Comparison of ENCODE assay signal across 20 cellular contexts in genomic region chr12:91836264-91836663, GRCh38.
"Had no signal": no experiment of that assay in that cellular context is flagged by ENCODE, and none has a peak within 500 bp of the region (broad histone marks: within the 10 kb centered on the region; RNA-seq: fewer than 3 reads in every experiment).

No MANE protein-coding gene starts in this region.

- H3K4me3 Mint-ChIP-seq: effector memory CD8-positive, alpha-beta T cell; nephron progenitor cell had no signal

- H3K9me3 Mint-ChIP-seq: effector memory CD8-positive, alpha-beta T cell; nephron progenitor cell had no signal

- ATAC-seq: effector memory CD8-positive, alpha-beta T cell; heart right ventricle; left ventricle myocardium superior; lower lobe of right lung; sciatic nerve; upper lobe of right lung had no signal

- H3K27ac Mint-ChIP-seq: nephron progenitor cell had no signal

- DNase-seq: cortex of kidney; effector memory CD8-positive, alpha-beta T cell; erythroblast; esophagus squamous epithelium; foreskin melanocyte; glutamatergic neuron; heart right ventricle; hippocampal formation; left ventricle myocardium superior; lower lobe of right lung; nephron progenitor cell; nucleus accumbens; stimulated activated CD4-positive, alpha-beta T cell treated with anti-CD3 and anti-CD28 coated beads, Interleukin-12 subunit alpha, Interleukin-12 subunit beta, amount 100 ng/mL, for 4 hours; stimulated activated CD4-positive, alpha-beta T cell treated with anti-CD3 and anti-CD28 coated beads, Interleukin-1b, Interleukin-23, amount 100 ng/mL, for 48 hours; stimulated activated CD4-positive, alpha-beta T cell treated with anti-CD3 and anti-CD28 coated beads, Interleukin-4, amount 100 ng/mL, for 1 hour; stimulated activated CD8-positive, alpha-beta memory T cell treated with anti-CD3 and anti-CD28 coated beads, Interleukin-4, amount 100 ng/mL, for 48 hours; stimulated activated naive CD4-positive, alpha-beta T cell; upper lobe of right lung; uterus had no signal

- H3K4me1 Mint-ChIP-seq: nephron progenitor cell had no signal

- H3K27me3 Mint-ChIP-seq: effector memory CD8-positive, alpha-beta T cell had no signal
